17 cellular contexts compared by ENCODE assay signal in the genomic region with DNA sequence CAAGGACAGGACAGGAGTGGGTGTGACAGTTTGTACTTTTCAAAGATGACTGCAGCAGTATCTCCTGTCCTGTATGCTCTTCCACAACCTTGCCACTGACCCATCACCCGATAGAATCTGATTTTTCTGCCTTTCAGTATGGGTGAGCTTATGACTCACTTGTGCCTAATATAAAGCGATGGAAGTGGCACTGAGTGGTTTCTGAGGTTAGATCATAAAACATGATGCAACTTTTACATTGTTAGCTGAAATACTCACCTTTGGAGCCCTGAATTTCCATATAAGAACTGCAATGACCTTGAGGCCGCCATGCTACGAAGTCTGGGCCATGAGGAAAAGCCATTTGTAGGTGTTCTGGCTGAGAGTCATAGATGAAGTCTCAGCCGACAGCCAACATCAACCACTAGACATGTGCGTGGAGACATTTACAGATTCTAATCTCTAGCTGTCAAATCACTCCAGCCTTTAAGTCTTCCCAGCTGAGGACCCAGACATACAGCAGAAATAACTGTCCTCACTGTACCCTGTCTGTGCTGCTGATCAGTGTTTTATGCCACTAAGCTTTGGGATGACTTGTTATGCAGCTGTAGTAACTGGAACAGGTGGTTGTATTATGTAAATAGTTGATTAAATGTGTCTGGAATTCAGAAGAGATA.
DNase-seq lines count a peak whose midpoint lies in the region; ATAC-seq and TF ChIP-seq lines count a peak whose summit lies in the region.
"Had no signal": no experiment of that assay in that cellular context is flagged by ENCODE, and none has a peak within 500 bp of the region (broad histone marks: within the 10 kb centered on the region; RNA-seq: fewer than 3 reads in every experiment).

No MANE protein-coding gene starts in this region.

- H3K4me1 Mint-ChIP-seq in stimulated activated naive CD8-positive, alpha-beta T cell treated with anti-CD3 and anti-CD28 coated beads, Interleukin-15, amount 100 ng/mL, for 72 hours: peaks cover 15% of the 10 kb centered on the region
- H3K4me1 Mint-ChIP-seq: natural killer cell had no signal

- intact Hi-C loops in esophagus muscularis mucosa (cut with DNase I): no loop called here

- peaks cover 3 to 13% of the 10 kb centered on the region in 2 donors for H3K9me3 Mint-ChIP-seq in activated naive CD4-positive, alpha-beta T cell treated with anti-CD3 and anti-CD28 coated beads, Interleukin-2, amount 50 U/mL, for 72 hours
- peaks cover 12 to 24% of the 10 kb centered on the region in 2 donors for H3K9me3 Mint-ChIP-seq in stimulated activated naive CD8-positive, alpha-beta T cell treated with anti-CD3 and anti-CD28 coated beads, Interleukin-15, amount 100 ng/mL, for 72 hours

- H3K27me3 ChIP-seq in esophagus muscularis mucosa (no peaks in the 10 kb centered on the region), SJCRH30 (no peaks in the 10 kb centered on the region)
- H3K27me3 ChIP-seq: gastrocnemius medialis, right lobe of liver had no signal

- H3K27me3 Mint-ChIP-seq in stimulated activated naive CD8-positive, alpha-beta T cell treated with anti-CD3 and anti-CD28 coated beads, Interleukin-15, amount 100 ng/mL, for 72 hours: peaks cover 7% of the 10 kb centered on the region

- H3K4me1 ChIP-seq in esophagus muscularis mucosa: peaks cover 0 to 12% (median 8%) of the 10 kb centered on the region in 4 donors
- no peaks in the 10 kb centered on the region for H3K4me1 ChIP-seq in SJCRH30
- H3K4me1 ChIP-seq: gastrocnemius medialis, right lobe of liver had no signal

- peak; percentile 97 to 98 for ATAC-seq in activated naive CD4-positive, alpha-beta T cell treated with anti-CD3 and anti-CD28 coated beads, Interleukin-2, amount 50 U/mL, for 72 hours
- peak; percentile 98 for ATAC-seq in stimulated activated naive CD8-positive, alpha-beta T cell treated with anti-CD3 and anti-CD28 coated beads, Interleukin-15, amount 100 ng/mL, for 72 hours
- ATAC-seq in GM18505 (IDR thresholded peaks at IDR 0.05; ENCODE audit: unreplicated experiment): no peak
- ATAC-seq: gastrocnemius medialis, left lobe of liver, natural killer cell, right lobe of liver had no signal

- 76% methylated on average over 4 of the region's 6 CpGs for WGBS in esophagus muscularis mucosa

- TF ChIP-seq POLR2A in esophagus muscularis mucosa (IDR thresholded peaks at IDR 0.05; ENCODE audit: low read depth) (no peak), GM18505 (IDR thresholded peaks at IDR 0.05; ENCODE audit: borderline replicate concordance, extremely low read depth, insufficient read depth, insufficient read length) (no peak)

- no peak overlapping the region for H3K27ac ChIP-seq in esophagus muscularis mucosa (replicated peaks in 1 of 4)
- no peak overlapping the region for H3K27ac ChIP-seq in SJCRH30
- H3K27ac ChIP-seq: gastrocnemius medialis, right lobe of liver had no signal

- H3K4me3 ChIP-seq in esophagus muscularis mucosa (no peak overlapping the region), SJCRH30 (no peak overlapping the region)
- H3K4me3 ChIP-seq: gastrocnemius medialis, right lobe of liver had no signal

- peak in 1 of 2 donors; percentile 22 for DNase-seq in activated naive CD4-positive, alpha-beta T cell treated with anti-CD3 and anti-CD28 coated beads, Interleukin-2, amount 50 U/mL, for 72 hours (ENCODE audit: low spot score in 2 of 2)
- DNase-seq in activated naive CD4-positive, alpha-beta T cell treated with Interleukin-2 at 50 U/mL for 16 hours: no peak
- DNase-seq in OCI-M1 (lab: John Stamatoyannopoulos, UW) (peak; percentile 74), esophagus muscularis mucosa (ENCODE audit: extremely low spot score) (peak; percentile 75), SKM-1 treated with dmso at 0.1 percent for 144 hours (lab: John Stamatoyannopoulos, UW; ENCODE audit: unreplicated experiment) (no peak), SJCRH30 (no peak)
- DNase-seq in stimulated activated naive CD8-positive, alpha-beta T cell treated with anti-CD3 and anti-CD28 coated beads, Interleukin-15, amount 100 ng/mL, for 72 hours: peak; percentile 52 to 57
- DNase-seq: activated effector memory CD4-positive, alpha-beta T cell treated with anti-CD3 and anti-CD28 coated beads, Interleukin-2, amount 50 U/mL, for 16 hours; AML-193; DND-41; gastrocnemius medialis; natural killer cell; NCI-H446; right lobe of liver; SHP77 treated with DMSO at 0.1 percent for 48 hours had no signal

- no peak for TF ChIP-seq CTCF in esophagus muscularis mucosa (IDR thresholded peaks at IDR 0.05)

- no peak overlapping the region for H3K4me3 Mint-ChIP-seq in stimulated activated naive CD8-positive, alpha-beta T cell treated with anti-CD3 and anti-CD28 coated beads, Interleukin-15, amount 100 ng/mL, for 72 hours
- H3K4me3 Mint-ChIP-seq: natural killer cell had no signal

- H3K36me3 Mint-ChIP-seq in activated naive CD4-positive, alpha-beta T cell treated with anti-CD3 and anti-CD28 coated beads, Interleukin-2, amount 50 U/mL, for 72 hours: peaks cover 12 to 17% of the 10 kb centered on the region in 2 donors
- H3K36me3 Mint-ChIP-seq: natural killer cell had no signal

- H3K9me3 ChIP-seq in esophagus muscularis mucosa: peaks cover 0 to 4% (median 0%) of the 10 kb centered on the region in 4 donors
- H3K9me3 ChIP-seq in SJCRH30 (replicated peaks): no peaks in the 10 kb centered on the region
- H3K9me3 ChIP-seq: right lobe of liver had no signal

- peak overlapping the region; percentile 53 to 69 for H3K27ac Mint-ChIP-seq in activated naive CD4-positive, alpha-beta T cell treated with anti-CD3 and anti-CD28 coated beads, Interleukin-2, amount 50 U/mL, for 72 hours
- H3K27ac Mint-ChIP-seq in stimulated activated naive CD8-positive, alpha-beta T cell treated with anti-CD3 and anti-CD28 coated beads, Interleukin-15, amount 100 ng/mL, for 72 hours: peak overlapping the region; percentile 86 to 96
- H3K27ac Mint-ChIP-seq: natural killer cell had no signal

- no peaks in the 10 kb centered on the region for H3K36me3 ChIP-seq in esophagus muscularis mucosa
- no peaks in the 10 kb centered on the region for H3K36me3 ChIP-seq in SJCRH30
- H3K36me3 ChIP-seq: gastrocnemius medialis, right lobe of liver had no signal

- no peak for TF ChIP-seq EP300 in esophagus muscularis mucosa (IDR thresholded peaks at IDR 0.05)

Comparison
In these comparisons a context has a peak if more than half of its experiments do, and no peak if none do; other contexts are left out.
1. DNase-seq: peak in OCI-M1 (single experiment), esophagus muscularis mucosa (single experiment) and stimulated activated naive CD8-positive, alpha-beta T cell treated with anti-CD3 and anti-CD28 coated beads, Interleukin-15, amount 100 ng/mL, for 72 hours (2 of 2); none in activated naive CD4-positive, alpha-beta T cell treated with Interleukin-2 at 50 U/mL for 16 hours (single experiment), SKM-1 treated with dmso at 0.1 percent for 144 hours (single experiment) and SJCRH30 (0 of 2).